Comparison of ENCODE assay signal across 28 cellular contexts in genomic region chrX:29870608-29871007, GRCh38.
DNase-seq lines count a peak whose midpoint lies in the region; ATAC-seq and FAIRE-seq lines count a peak whose summit lies in the region.
"Had no signal": no experiment of that assay in that cellular context is flagged by ENCODE, and none has a peak within 500 bp of the region (broad histone marks: within the 10 kb centered on the region; RNA-seq: fewer than 3 reads in every experiment).

No MANE protein-coding gene starts in this region.

- H3K27ac Mint-ChIP-seq in activated T-helper 2 cell treated with anti-CD3 and anti-CD28 coated beads, Interferon-gamma antibody, Interleukin-2, Interleukin-4, amounts not matched to agents 10 μg/mL and 5 μg/mL and 100 μg/mL, durations not matched to agents 14 hours and 24 hours and 36 hours, result no peak overlapping the region
- H3K27ac Mint-ChIP-seq: activated B cell treated with CpG ODN at 0.5 μM for 24 hours; activated naive CD4-positive, alpha-beta T cell treated with anti-CD3 and anti-CD28 coated beads, Interleukin-2, amount 50 U/mL, for 72 hours; activated T-helper 1 cell treated with anti-CD3 and anti-CD28 coated beads, Interleukin-12 subunit alpha, Interleukin-12 subunit beta, Interleukin-2, Interleukin-4 antibody, amounts not matched to agents 30 ng/mL and 10 ng/mL and 1 ng/mL, durations not matched to agents 14 hours and 24 hours and 36 hours; CD8-positive, alpha-beta memory T cell; IgD-negative memory B cell; naive B cell had no signal

- H3K4me3 ChIP-seq in BLaER1 treated with 17β-estradiol and CSF1 and Interleukin-3, amounts not matched to agents 10 nM and 100 nM, result no peak overlapping the region
- H3K4me3 ChIP-seq: esophagus squamous epithelium, hepatocyte, transverse colon had no signal

- no peaks in the 10 kb centered on the region for H4K20me1 ChIP-seq in BLaER1 treated with 17β-estradiol and CSF1 and Interleukin-3, amounts not matched to agents 10 nM and 100 nM

- no peaks in the 10 kb centered on the region for H3K27me3 Mint-ChIP-seq in activated T-helper 2 cell treated with anti-CD3 and anti-CD28 coated beads, Interferon-gamma antibody, Interleukin-2, Interleukin-4, amounts not matched to agents 10 μg/mL and 5 μg/mL and 100 μg/mL, durations not matched to agents 14 hours and 24 hours and 36 hours (ENCODE audit: low read depth)
- H3K27me3 Mint-ChIP-seq: activated B cell treated with CpG ODN at 0.5 μM for 24 hours; CD8-positive, alpha-beta memory T cell; IgD-negative memory B cell; naive B cell had no signal

- H3K4me1 Mint-ChIP-seq in activated T-helper 2 cell treated with anti-CD3 and anti-CD28 coated beads, Interferon-gamma antibody, Interleukin-2, Interleukin-4, amounts not matched to agents 10 μg/mL and 5 μg/mL and 100 μg/mL, durations not matched to agents 14 hours and 24 hours and 36 hours (ENCODE audit: low read depth), result no peaks in the 10 kb centered on the region
- H3K4me1 Mint-ChIP-seq: activated B cell treated with CpG ODN at 0.5 μM for 24 hours; CD8-positive, alpha-beta memory T cell; IgD-negative memory B cell; naive B cell had no signal

- no peaks in the 10 kb centered on the region for H3K27me3 ChIP-seq in BLaER1 treated with 17β-estradiol and CSF1 and Interleukin-3, amounts not matched to agents 10 nM and 100 nM
- H3K27me3 ChIP-seq: esophagus squamous epithelium, hepatocyte, transverse colon had no signal

- H3K4me3 Mint-ChIP-seq in activated T-helper 2 cell treated with anti-CD3 and anti-CD28 coated beads, Interferon-gamma antibody, Interleukin-2, Interleukin-4, amounts not matched to agents 10 μg/mL and 5 μg/mL and 100 μg/mL, durations not matched to agents 14 hours and 24 hours and 36 hours (ENCODE audit: low read depth), result no peak overlapping the region
- H3K4me3 Mint-ChIP-seq: activated B cell treated with CpG ODN at 0.5 μM for 24 hours; activated T-helper 1 cell treated with anti-CD3 and anti-CD28 coated beads, Interleukin-12 subunit alpha, Interleukin-12 subunit beta, Interleukin-2, Interleukin-4 antibody, amounts not matched to agents 30 ng/mL and 10 ng/mL and 1 ng/mL, durations not matched to agents 14 hours and 24 hours and 36 hours; CD8-positive, alpha-beta memory T cell; IgD-negative memory B cell; naive B cell had no signal

- H3K4me1 ChIP-seq in BLaER1 treated with 17β-estradiol and CSF1 and Interleukin-3, amounts not matched to agents 10 nM and 100 nM, result peaks cover 0 to 25% (median 16%) of the 10 kb centered on the region in 10 experiments; a peak in 16 of 20 replicates
- H3K4me1 ChIP-seq: esophagus squamous epithelium, transverse colon had no signal

- no peaks in the 10 kb centered on the region for H3K9me3 Mint-ChIP-seq in activated T-helper 2 cell treated with anti-CD3 and anti-CD28 coated beads, Interferon-gamma antibody, Interleukin-2, Interleukin-4, amounts not matched to agents 10 μg/mL and 5 μg/mL and 100 μg/mL, durations not matched to agents 14 hours and 24 hours and 36 hours
- H3K9me3 Mint-ChIP-seq: activated naive CD4-positive, alpha-beta T cell treated with anti-CD3 and anti-CD28 coated beads, Interleukin-2, amount 50 U/mL, for 72 hours; activated T-helper 1 cell treated with anti-CD3 and anti-CD28 coated beads, Interleukin-12 subunit alpha, Interleukin-12 subunit beta, Interleukin-2, Interleukin-4 antibody, amounts not matched to agents 30 ng/mL and 10 ng/mL and 1 ng/mL, durations not matched to agents 14 hours and 24 hours and 36 hours; IgD-negative memory B cell had no signal

- no peak for DNase-seq in HTR-8/SVneo (ENCODE audit: insufficient read length, low spot score)
- DNase-seq in activated T-helper 2 cell treated with anti-CD3 and anti-CD28 coated beads, Interferon-gamma antibody, Interleukin-2, Interleukin-4, amounts not matched to agents 10 μg/mL and 5 μg/mL and 100 μg/mL, durations not matched to agents 14 hours and 24 hours and 36 hours (ENCODE audit: low spot score), result no peak
- DNase-seq: activated B cell treated with CpG ODN at 0.5 μM for 24 hours; AML-193; anterior cingulate cortex; CD8-positive, alpha-beta memory T cell; cortex of kidney; esophagus squamous epithelium; HCEC 1CT; left colon; naive B cell; NCI-H446; occipital lobe; stimulated activated CD8-positive, alpha-beta memory T cell treated with anti-CD3 and anti-CD28 coated beads, Interleukin-4, amount 100 ng/mL, for 48 hours; transverse colon had no signal

- ATAC-seq in GM18867 (IDR thresholded peaks at IDR 0.05; ENCODE audit: unreplicated experiment), result peak; percentile 58
- ATAC-seq in GM21723 (IDR thresholded peaks at IDR 0.05; ENCODE audit: unreplicated experiment), result peak; percentile 73
- ATAC-seq in HG03469 (IDR thresholded peaks at IDR 0.05; ENCODE audit: unreplicated experiment), result peak; percentile 83
- no peak for ATAC-seq in GM21717 (IDR thresholded peaks at IDR 0.05; ENCODE audit: unreplicated experiment)
- no peak for ATAC-seq in HG03039 (IDR thresholded peaks at IDR 0.05; ENCODE audit: unreplicated experiment)
- ATAC-seq: activated naive CD4-positive, alpha-beta T cell treated with anti-CD3 and anti-CD28 coated beads, Interleukin-2, amount 50 U/mL, for 72 hours; left colon; SK-N-SH treated with all-trans-retinoic acid at 6 μM for 48 hours had no signal

- peak overlapping the region in 7 of 11 experiments; percentile 4 to 40 (median 17); a peak in 8 of 22 replicates for H3K4me2 ChIP-seq in BLaER1 treated with 17β-estradiol and CSF1 and Interleukin-3, amounts not matched to agents 10 nM and 100 nM
- H3K4me2 ChIP-seq: hepatocyte had no signal

- no peaks in the 10 kb centered on the region for H3K36me3 ChIP-seq in BLaER1 treated with 17β-estradiol and CSF1 and Interleukin-3, amounts not matched to agents 10 nM and 100 nM
- H3K36me3 ChIP-seq: esophagus squamous epithelium, transverse colon had no signal

- H3K27ac ChIP-seq in BLaER1 treated with 17β-estradiol and CSF1 and Interleukin-3, amounts not matched to agents 10 nM and 100 nM, result no peak overlapping the region
- H3K27ac ChIP-seq: esophagus squamous epithelium, hepatocyte, RWPE1, transverse colon had no signal

- H3K9ac ChIP-seq in BLaER1 treated with 17β-estradiol and CSF1 and Interleukin-3, amounts not matched to agents 10 nM and 100 nM, result no peak overlapping the region

- intact Hi-C loops in activated T-helper 2 cell treated with anti-CD3 and anti-CD28 coated beads, Interferon-gamma antibody, Interleukin-2, Interleukin-4, amounts not matched to agents 10 μg/mL and 5 μg/mL and 100 μg/mL, durations not matched to agents 14 hours and 24 hours and 36 hours (cut with micrococcal nuclease), result no loop called here

- no peaks in the 10 kb centered on the region for H3K36me3 Mint-ChIP-seq in activated T-helper 2 cell treated with anti-CD3 and anti-CD28 coated beads, Interferon-gamma antibody, Interleukin-2, Interleukin-4, amounts not matched to agents 10 μg/mL and 5 μg/mL and 100 μg/mL, durations not matched to agents 14 hours and 24 hours and 36 hours (ENCODE audit: low read depth)
- H3K36me3 Mint-ChIP-seq: activated naive CD4-positive, alpha-beta T cell treated with anti-CD3 and anti-CD28 coated beads, Interleukin-2, amount 50 U/mL, for 72 hours; CD8-positive, alpha-beta memory T cell; IgD-negative memory B cell; naive B cell had no signal

- FAIRE-seq in HTR-8/SVneo (lab: Jason Lieb, UNC), result no peak
- FAIRE-seq: frontal cortex had no signal

- peaks cover 14 to 30% (median 21%) of the 10 kb centered on the region in 11 experiments; a peak in 19 of 22 replicates for H3K9me3 ChIP-seq in BLaER1 treated with 17β-estradiol and CSF1 and Interleukin-3, amounts not matched to agents 10 nM and 100 nM (replicated peaks in 1 of 11)
- H3K9me3 ChIP-seq: esophagus squamous epithelium, transverse colon had no signal

Comparison
In these comparisons a context has a peak if more than half of its experiments do, and no peak if none do; other contexts are left out.
1. ATAC-seq: peak in GM18867 (single experiment), GM21723 (single experiment) and HG03469 (single experiment); none in GM21717 (single experiment) and HG03039 (single experiment).